ENCODE assay signal across 14 cellular contexts in the genomic region with DNA sequence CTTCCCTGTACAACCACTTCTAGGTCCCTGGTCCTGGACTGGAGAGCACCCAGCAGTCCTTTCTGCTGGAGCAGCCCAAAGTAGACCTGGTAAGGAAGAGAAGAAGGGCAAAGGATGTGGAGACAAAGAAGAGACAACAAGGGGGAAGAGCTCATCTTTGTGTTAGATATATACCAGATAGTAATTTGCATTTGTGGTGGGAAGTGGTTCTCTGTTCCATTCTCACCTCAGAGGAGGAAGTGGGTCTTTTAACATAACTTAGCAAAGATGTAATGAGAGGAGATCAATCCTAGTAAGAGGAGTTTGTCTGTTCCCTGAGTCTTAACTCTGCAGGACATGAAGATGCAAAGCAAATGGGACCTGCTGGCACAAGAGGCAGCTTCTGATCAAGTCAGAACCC. TPM values are rescaled to one million over a fixed set of nuclear protein-coding genes. Genes with fewer than 3 reads are reported as not detected.
DNase-seq lines count a peak whose midpoint lies in the region; ATAC-seq and TF ChIP-seq lines count a peak whose summit lies in the region.
"Had no signal": no experiment of that assay in that cellular context is flagged by ENCODE, and none has a peak within 500 bp of the region (broad histone marks: within the 10 kb centered on the region; RNA-seq: fewer than 3 reads in every experiment).

No MANE protein-coding gene starts in this region.

- H3K4me2 ChIP-seq in OCI-LY7 (ENCODE audit: low read length) = peak overlapping the region; percentile 66

- H3K4me1 ChIP-seq in OCI-LY7 (ENCODE audit: insufficient read depth, low read length, poor library complexity, severe bottlenecking) = peaks cover 40% of the 10 kb centered on the region
- H3K4me1 ChIP-seq: psoas muscle, uterus had no signal

- CTCF ChIA-PET in OCI-LY7 (lab: Charles Lee; ENCODE audit: unreplicated experiment) = interaction anchor here (1.0 to 1.4 kb wide), 2 partner anchors 22 to 23 kb away, joined by 3 to 4 read pairs; no protein-coding TSS in a partner anchor

- no peaks in the 10 kb centered on the region for H3K9me2 ChIP-seq in OCI-LY7 (ENCODE audit: insufficient read depth, low read length)

- peak overlapping the region; percentile 26; the same call in 1 of the 2 replicates for H2AFZ ChIP-seq in OCI-LY7 (ENCODE audit: low read length)

- no peaks in the 10 kb centered on the region for H3K9me3 ChIP-seq in OCI-LY7 (ENCODE audit: low read length)
- H3K9me3 ChIP-seq: psoas muscle, uterus had no signal

- DNase-seq in OCI-LY7 (ENCODE audit: low spot score) = peak; percentile 71
- DNase-seq in ecto neural progenitor cell (ENCODE audit: low spot score) = no peak
- DNase-seq in stimulated activated naive CD4-positive, alpha-beta T cell treated with Interleukin-2 at 50 U/mL for 16 hours (lab: John Stamatoyannopoulos, UW) = no peak
- no peak for DNase-seq in GM03348 (ENCODE audit: low spot score)
- no peak for DNase-seq in activated effector memory CD4-positive, alpha-beta T cell treated with anti-CD3 and anti-CD28 coated beads, Interleukin-2, amount 50 U/mL, for 16 hours
- DNase-seq: cerebellar nuclear complex, psoas muscle, T1000, uterus had no signal

- H3K79me2 ChIP-seq in OCI-LY7 (ENCODE audit: insufficient read depth, low read depth, low read length) = no peaks in the 10 kb centered on the region

- no peaks in the 10 kb centered on the region for H4K20me1 ChIP-seq in OCI-LY7 (ENCODE audit: insufficient read depth, low read length)

- ATAC-seq in GM18519 (IDR thresholded peaks at IDR 0.05; ENCODE audit: low FRiP score, unreplicated experiment) (peak; percentile 93), GM21367 (IDR thresholded peaks at IDR 0.05; ENCODE audit: unreplicated experiment) (peak; percentile 97), HG03039 (IDR thresholded peaks at IDR 0.05; ENCODE audit: unreplicated experiment) (peak; percentile 81)
- ATAC-seq: psoas muscle had no signal

- POLR2A ChIA-PET in OCI-LY7 (lab: Charles Lee) = interaction anchor here (0.6 to 2.0 kb wide), 9 partner anchors 10 to 126 kb away, joined by 3 to 11 read pairs (median 3); partner anchors contain the start of gene NAA30

- no TSS peak for BruUV-seq in OCI-LY7 (replicated peaks; lab: Mats Ljungman, UMichigan)

- peak overlapping the region; percentile 23 for H3K27ac ChIP-seq in OCI-LY7 (ENCODE audit: low read depth, low read length, poor library complexity, severe bottlenecking)
- H3K27ac ChIP-seq: psoas muscle, uterus had no signal

- intact Hi-C loops in OCI-LY7 (cut with micrococcal nuclease; ENCODE audit: unreplicated experiment) = loop anchor here (2.0 kb wide), 1 partner anchor 587 kb away; no protein-coding TSS in a partner anchor

- TF ChIP-seq CTCF in OCI-LY7 (conservative IDR thresholded peaks at IDR 0.05; ENCODE audit: low read length) = no peak

- H3K36me3 ChIP-seq in OCI-LY7 (ENCODE audit: insufficient read depth, low read length) = no peaks in the 10 kb centered on the region
- H3K36me3 ChIP-seq: uterus had no signal

- peak overlapping the region; percentile 19 for H3K4me3 ChIP-seq in OCI-LY7 (ENCODE audit: low read depth, low read length, poor library complexity, severe bottlenecking)
- H3K4me3 ChIP-seq: psoas muscle, uterus had no signal

RNA-seq across cellular contexts. Expression of gene CCDC198, which starts 8.0 kb away (rescaled TPM):
- total RNA-seq in OCI-LY7 (2014; rRNA removed; shearing (Covaris generic)) = not detected in 2 replicates
- total RNA-seq in OCI-LY7 (2022) = not detected in 2 replicates
- total RNA-seq: fibroblast of villous mesenchyme, lung microvascular endothelial cell, psoas muscle had no signal
